ENCODE assay signal across 10 cellular contexts in genomic region chr18:62869327-62869726, GRCh38.
A peak's percentile ranks its signal among the peaks of the same experiment; 100 is the strongest.
DNase-seq lines count a peak whose midpoint lies in the region; ATAC-seq and TF ChIP-seq lines count a peak whose summit lies in the region.
"Had no signal": no experiment of that assay in that cellular context is flagged by ENCODE, and none has a peak within 500 bp of the region (broad histone marks: within the 10 kb centered on the region; RNA-seq: fewer than 3 reads in every experiment).

No MANE protein-coding gene starts in this region.

- H4K8ac ChIP-seq in H9 (replicated peaks; ENCODE audit: insufficient read length, low read depth, low read length), result no peak overlapping the region

- H4K20me1 ChIP-seq in H9 (ENCODE audit: control insufficient read depth, insufficient read depth, insufficient read length), result no peaks in the 10 kb centered on the region
- no peaks in the 10 kb centered on the region for H4K20me1 ChIP-seq in Loucy (ENCODE audit: insufficient read depth, low read length, poor library complexity, severe bottlenecking)

- H3K79me2 ChIP-seq in H9 (ENCODE audit: insufficient read depth, low read length) (no peaks in the 10 kb centered on the region; the same call in 1 of the 2 replicates), Loucy (ENCODE audit: insufficient read depth, low read length) (0 out of 2 replicates have a peak, but pooled peaks cover 4% of the 10 kb centered on the region)

- H3K18ac ChIP-seq in H9 (ENCODE audit: insufficient read length, low read depth, low read length), result no peak overlapping the region

- peaks cover 7% of the 10 kb centered on the region for H3K36me3 ChIP-seq in Loucy (ENCODE audit: insufficient read depth, low read length)

- H3K4me3 Mint-ChIP-seq in H9 (no peak overlapping the region), nephron (no peak overlapping the region)

- H3K4me2 ChIP-seq in H9 (ENCODE audit: insufficient read depth, insufficient read length, low read length), result no peak overlapping the region
- peak overlapping the region; percentile 27 for H3K4me2 ChIP-seq in Loucy (ENCODE audit: low read depth, low read length, poor library complexity, severe bottlenecking)

- H3K14ac ChIP-seq in H9 (ENCODE audit: insufficient read depth, low read length), result no peak overlapping the region

- no peak overlapping the region for H4K5ac ChIP-seq in H9 (ENCODE audit: insufficient read length, low read depth, low read length)

- H2BK12ac ChIP-seq in H9 (ENCODE audit: insufficient read length, low read depth, low read length), result no peak overlapping the region

- H3K23me2 ChIP-seq in H9 (ENCODE audit: insufficient read length, low read depth, low read length, poor library complexity, severe bottlenecking), result no peaks in the 10 kb centered on the region

- no peak overlapping the region for H4K91ac ChIP-seq in H9 (ENCODE audit: insufficient read length, low read depth, low read length)

- peak; percentile 61 for ATAC-seq in GM18909 (IDR thresholded peaks at IDR 0.05; ENCODE audit: poor library complexity, unreplicated experiment)

- no peaks in the 10 kb centered on the region for H3F3A ChIP-seq in Loucy (ENCODE audit: low read depth)

- no peak overlapping the region for H2AK5ac ChIP-seq in H9 (ENCODE audit: insufficient read length, low read length)

- peaks cover 2% of the 10 kb centered on the region for H3K79me1 ChIP-seq in H9 (ENCODE audit: insufficient read depth, low read depth, low read length, poor library complexity, severe bottlenecking)

- no peak overlapping the region for H2BK15ac ChIP-seq in H9 (ENCODE audit: low read depth, low read length)

- no peak overlapping the region for H2BK5ac ChIP-seq in H9 (ENCODE audit: insufficient read length, low read length)

- H3K4ac ChIP-seq in H9 (ENCODE audit: low read depth, low read length), result no peak overlapping the region

- H3K9ac ChIP-seq in H9 (ENCODE audit: extremely low read depth, insufficient read length, low read length) (no peak overlapping the region), Loucy (ENCODE audit: low read depth, low read length, poor library complexity, severe bottlenecking) (no peak overlapping the region)

- no peaks in the 10 kb centered on the region for H3K9me2 ChIP-seq in Loucy (replicated peaks; ENCODE audit: low read depth, low read length)

- H3K27me3 ChIP-seq in H9 (ENCODE audit: insufficient read depth, low read length), result no peaks in the 10 kb centered on the region
- no peaks in the 10 kb centered on the region for H3K27me3 ChIP-seq in Loucy (ENCODE audit: insufficient read depth, low read length, poor library complexity, severe bottlenecking)

- no peak for DNase-seq in H9
- no peak for DNase-seq in KBM-7
- no peak for DNase-seq in hypothalamus (lab: John Stamatoyannopoulos, UW)
- no peak for DNase-seq in hepatic stellate cell (ENCODE audit: low spot score)
- DNase-seq in HK-2 (ENCODE audit: unreplicated experiment), result no peak
- DNase-seq: effector CD8-positive, alpha-beta T cell had no signal

- no peak for TF ChIP-seq CTCF in H9 (conservative IDR thresholded peaks at IDR 0.05)
- no peak for TF ChIP-seq CTCF in Loucy (conservative IDR thresholded peaks at IDR 0.05; ENCODE audit: low read length)
- no peak for TF ChIP-seq CTCF in nephron (IDR thresholded peaks at IDR 0.05; ENCODE audit: unreplicated experiment in 3 of 3)

- H3K23ac ChIP-seq in H9 (ENCODE audit: insufficient read length, low read depth, low read length), result no peak overlapping the region

- no peak overlapping the region for H2AFZ ChIP-seq in H9 (ENCODE audit: low read length)
- no peak overlapping the region for H2AFZ ChIP-seq in Loucy (ENCODE audit: low read length)

- H3K4me1 Mint-ChIP-seq in H9, result peaks cover 3 to 13% of the 10 kb centered on the region in 2 experiments; a peak in 3 of 4 replicates
- H3K4me1 Mint-ChIP-seq in nephron, result peaks cover 11% of the 10 kb centered on the region

- H3K27ac Mint-ChIP-seq in H9, result peak overlapping the region in 2 of 3 experiments; percentile 56 to 74; a peak in 4 of 7 replicates
- peak overlapping the region in 2 of 3 experiments; percentile 34 to 39 for H3K27ac Mint-ChIP-seq in nephron

- no peaks in the 10 kb centered on the region for H3K27me3 Mint-ChIP-seq in H9 (ENCODE audit: low read depth)
- no peaks in the 10 kb centered on the region for H3K27me3 Mint-ChIP-seq in nephron (ENCODE audit: low read depth)

- H3K9me3 ChIP-seq in H9 (ENCODE audit: control insufficient read depth, low read depth, low read length) (no peaks in the 10 kb centered on the region), Loucy (ENCODE audit: insufficient read depth, low read depth, low read length) (no peaks in the 10 kb centered on the region)

- no peak overlapping the region for H3T11ph ChIP-seq in H9 (ENCODE audit: low read length)

- H3K4me3 ChIP-seq in Loucy (ENCODE audit: low read length, poor library complexity, severe bottlenecking), result no peak overlapping the region
- H3K4me3 ChIP-seq: lung had no signal

- H3K9me3 Mint-ChIP-seq in H9, result no peaks in the 10 kb centered on the region
- no peaks in the 10 kb centered on the region for H3K9me3 Mint-ChIP-seq in nephron

- H3K4me1 ChIP-seq in H9 (ENCODE audit: insufficient read depth, low read length) (no peaks in the 10 kb centered on the region), Loucy (ENCODE audit: insufficient read depth, low read length, poor library complexity, severe bottlenecking) (peaks cover 11% of the 10 kb centered on the region)

- H3K56ac ChIP-seq in H9 (ENCODE audit: insufficient read length, low read depth, low read length), result no peak overlapping the region

- H2BK20ac ChIP-seq in H9 (ENCODE audit: low read depth, low read length, poor library complexity, severe bottlenecking), result no peak overlapping the region

- H3K36me3 Mint-ChIP-seq in H9 (ENCODE audit: insufficient read depth in 1 of 3, low read depth in 3 of 3) (peaks cover 13 to 21% (median 19%) of the 10 kb centered on the region in 3 experiments; a peak in 6 of 7 replicates), nephron (ENCODE audit: low read depth) (peaks cover 2% of the 10 kb centered on the region)

- no peak overlapping the region for H2BK120ac ChIP-seq in H9 (ENCODE audit: low read depth, low read length, poor library complexity, severe bottlenecking)

- no peak overlapping the region for H3K27ac ChIP-seq in H9 (ENCODE audit: insufficient read length, low read depth, low read length)

- in situ Hi-C loops in KBM-7 (cut with MboI; ENCODE audit: low pct_unique_long_range_greater_than_20kb, low sequenced_read_pairs), result no loop called here
